8 cellular contexts compared by ENCODE assay signal in genomic region chr9:129174102-129174723, GRCh38. TPM values are rescaled to one million over a fixed set of nuclear protein-coding genes. Genes with fewer than 3 reads are reported as not detected.
DNase-seq lines count a peak whose midpoint lies in the region; ATAC-seq and TF ChIP-seq lines count a peak whose summit lies in the region.

No MANE protein-coding gene starts in this region.

- peaks cover 10% of the 10 kb centered on the region for H3K27me3 Mint-ChIP-seq in neural crest cell (ENCODE audit: low read depth)
- H3K27me3 Mint-ChIP-seq in stimulated activated naive CD8-positive, alpha-beta T cell treated with anti-CD3 and anti-CD28 coated beads, Interleukin-15, Interleukin-2, amounts not matched to agents 100 ng/mL and 50 ng/mL, for 24 hours, result peaks cover 11% of the 10 kb centered on the region

- TF ChIP-seq CTCF in LNCAP (IDR thresholded peaks at IDR 0.05), result peak; percentile 97
- peak; percentile 97 for TF ChIP-seq CTCF in foreskin fibroblast (IDR thresholded peaks at IDR 0.05; ENCODE audit: low read depth, low read length)
- TF ChIP-seq CTCF in neural crest cell (conservative IDR thresholded peaks at IDR 0.05), result peak; percentile 93

- H3K4me3 Mint-ChIP-seq in neural crest cell, result peak overlapping the region; percentile 88
- H3K4me3 Mint-ChIP-seq in stimulated activated naive CD8-positive, alpha-beta T cell treated with anti-CD3 and anti-CD28 coated beads, Interleukin-15, Interleukin-2, amounts not matched to agents 100 ng/mL and 50 ng/mL, for 24 hours, result peak overlapping the region; percentile 84

- H3K36me3 Mint-ChIP-seq in neural crest cell (ENCODE audit: low read depth), result no peaks in the 10 kb centered on the region
- no peaks in the 10 kb centered on the region for H3K36me3 Mint-ChIP-seq in stimulated activated naive CD8-positive, alpha-beta T cell treated with anti-CD3 and anti-CD28 coated beads, Interleukin-15, Interleukin-2, amounts not matched to agents 100 ng/mL and 50 ng/mL, for 24 hours (ENCODE audit: low read depth)

- no peaks in the 10 kb centered on the region for H3K9me3 Mint-ChIP-seq in neural crest cell
- no peaks in the 10 kb centered on the region for H3K9me3 Mint-ChIP-seq in stimulated activated naive CD8-positive, alpha-beta T cell treated with anti-CD3 and anti-CD28 coated beads, Interleukin-15, Interleukin-2, amounts not matched to agents 100 ng/mL and 50 ng/mL, for 24 hours

- H3K4me3 ChIP-seq in foreskin fibroblast (ENCODE audit: low read depth in 1 of 2, low read length in 2 of 2), result peak overlapping the region; percentile 86 to 95

- H3K27ac Mint-ChIP-seq in neural crest cell (ENCODE audit: unreplicated experiment), result peak overlapping the region; percentile 97
- no peak overlapping the region for H3K27ac Mint-ChIP-seq in stimulated activated naive CD8-positive, alpha-beta T cell treated with anti-CD3 and anti-CD28 coated beads, Interleukin-15, Interleukin-2, amounts not matched to agents 100 ng/mL and 50 ng/mL, for 24 hours

- peak; percentile 77 for DNase-seq in DMS153 (lab: John Stamatoyannopoulos, UW)
- DNase-seq in SIG-M5 (lab: John Stamatoyannopoulos, UW), result peak; percentile 9
- peak; percentile 65 for DNase-seq in activated gamma-delta T cell treated with anti-CD3 and anti-CD28 coated beads, Interleukin-2, amount 50 U/mL, for 16 hours (ENCODE audit: low read depth)
- DNase-seq in foreskin fibroblast, result peak; percentile 89 to 96
- DNase-seq in neural crest cell (ENCODE audit: low read depth, low spot score), result peak; percentile 97

- H3K4me1 Mint-ChIP-seq in neural crest cell, result peaks cover 26% of the 10 kb centered on the region
- H3K4me1 Mint-ChIP-seq in stimulated activated naive CD8-positive, alpha-beta T cell treated with anti-CD3 and anti-CD28 coated beads, Interleukin-15, Interleukin-2, amounts not matched to agents 100 ng/mL and 50 ng/mL, for 24 hours (ENCODE audit: low read depth), result peaks cover 20% of the 10 kb centered on the region

- no peak for ATAC-seq in GM21526 (IDR thresholded peaks at IDR 0.05; ENCODE audit: low FRiP score, unreplicated experiment)

RNA-seq across cellular contexts. Expression of gene IER5L, which starts 3.8 kb away (rescaled TPM):
- 19.1 and 19.9 TPM in 2 replicates for total RNA-seq in neural crest cell

Comparison
In these comparisons a context has a peak if more than half of its experiments do, and no peak if none do; other contexts are left out.
1. DNase-seq: peak in every context shown above with its lines; median percentile 97 in neural crest cell; 92 in foreskin fibroblast; 77 in DMS153; 65 in activated gamma-delta T cell treated with anti-CD3 and anti-CD28 coated beads, Interleukin-2, amount 50 U/mL, for 16 hours; 9 in SIG-M5.